Comparison of ENCODE assay signal across 2 cellular contexts in genomic region chr13:94657167-94657566, GRCh38.
TF ChIP-seq lines count a peak whose summit lies in the region.

No MANE protein-coding gene starts in this region.

TF ChIP-seq in HEK293, 187 proteins besides CTCF, POLR2A, EP300 and RAD21:
- peak; percentile 29 for TF ChIP-seq SETDB1 (IDR thresholded peaks at IDR 0.05; ENCODE audit: insufficient read length, low read length)
- no peak for TF ChIP-seq ZNF37A (tag by site-specific recombination; IDR thresholded peaks at IDR 0.05)

TF ChIP-seq in IMR-90, 13 proteins besides CTCF, POLR2A, EP300 and RAD21:
- TF ChIP-seq CEBPB (IDR thresholded peaks at IDR 0.05; ENCODE audit: low read depth, low read length) (peak; percentile 78), FOS (IDR thresholded peaks at IDR 0.05; ENCODE audit: low read depth, low read length) (no peak)
